ENCODE assay signal across 9 cellular contexts in genomic region chr4:40192286-40193017, GRCh38.
DNase-seq lines count a peak whose midpoint lies in the region; ATAC-seq lines count a peak whose summit lies in the region.
"Had no signal": no experiment of that assay in that cellular context is flagged by ENCODE, and none has a peak within 500 bp of the region (broad histone marks: within the 10 kb centered on the region; RNA-seq: fewer than 3 reads in every experiment).

No MANE protein-coding gene starts in this region.

- H3K4me3 ChIP-seq in GM08714 (ENCODE audit: low read length) = peak overlapping the region; percentile 90; the same call in 1 of the 2 replicates
- peak overlapping the region; percentile 48 for H3K4me3 ChIP-seq in effector memory CD4-positive, alpha-beta T cell (ENCODE audit: insufficient read depth, low read depth, low read length, poor library complexity, severe bottlenecking)
- H3K4me3 ChIP-seq: HAP-1 had no signal

- H3K27me3 ChIP-seq in effector memory CD4-positive, alpha-beta T cell (replicated peaks; ENCODE audit: control insufficient read depth, insufficient read depth, low read length, poor library complexity, severe bottlenecking) = no peaks in the 10 kb centered on the region

- DNase-seq in effector memory CD4-positive, alpha-beta T cell = no peak
- DNase-seq in SIG-M5 treated with dmso at 0.1 percent for 504 hours (lab: John Stamatoyannopoulos, UW; ENCODE audit: unreplicated experiment) = no peak
- DNase-seq in islet precursor cell = no peak
- no peak for DNase-seq in NCI-H1048 (lab: John Stamatoyannopoulos, UW)
- DNase-seq in Ammon's horn (ENCODE audit: low spot score) = no peak

- no peaks in the 10 kb centered on the region for H3K9me3 ChIP-seq in effector memory CD4-positive, alpha-beta T cell (ENCODE audit: control insufficient read depth, low read length)
- H3K9me3 ChIP-seq: HAP-1 had no signal

- peak; percentile 54 for ATAC-seq in GM19395 (IDR thresholded peaks at IDR 0.05; ENCODE audit: unreplicated experiment)
- ATAC-seq in HG03442 (IDR thresholded peaks at IDR 0.05; ENCODE audit: unreplicated experiment) = peak; percentile 34

- peak overlapping the region; percentile 100 for H3K27ac ChIP-seq in effector memory CD4-positive, alpha-beta T cell (ENCODE audit: insufficient read depth, low read length, poor library complexity, severe bottlenecking)

- peaks cover 33% of the 10 kb centered on the region for H3K4me1 ChIP-seq in effector memory CD4-positive, alpha-beta T cell (ENCODE audit: control insufficient read depth, insufficient read depth, low read length, poor library complexity, severe bottlenecking)

- no peaks in the 10 kb centered on the region for H3K36me3 ChIP-seq in effector memory CD4-positive, alpha-beta T cell (ENCODE audit: control insufficient read depth, insufficient read depth, low read length)
- H3K36me3 ChIP-seq: HAP-1 had no signal
